13 cellular contexts compared by ENCODE assay signal in genomic region chr14:106681161-106681955, GRCh38.
DNase-seq lines count a peak whose midpoint lies in the region; ATAC-seq, FAIRE-seq and TF ChIP-seq lines count a peak whose summit lies in the region.
"Had no signal": no experiment of that assay in that cellular context is flagged by ENCODE, and none has a peak within 500 bp of the region (broad histone marks: within the 10 kb centered on the region; RNA-seq: fewer than 3 reads in every experiment).

No MANE protein-coding gene starts in this region.

- no TSS peak for BruUV-seq in GM12878 (replicated peaks; lab: Mats Ljungman, UMichigan)

- POLR2A ChIA-PET in GM12878 (lab: Charles Lee), result no interaction called here

- H4K20me1 ChIP-seq in GM12878 (ENCODE audit: control insufficient read depth, insufficient read depth), result no peaks in the 10 kb centered on the region

- H3K27ac ChIP-seq in GM12878 (ENCODE audit: control insufficient read depth, insufficient read depth) (no peak overlapping the region), dorsolateral prefrontal cortex (no peak overlapping the region)
- H3K27ac ChIP-seq: neural progenitor cell had no signal

- H3K79me2 ChIP-seq in GM12878 (ENCODE audit: control insufficient read depth, insufficient read depth, low read length), result no peaks in the 10 kb centered on the region

- no peaks in the 10 kb centered on the region for H3K4me1 ChIP-seq in GM12878 (ENCODE audit: control insufficient read depth, insufficient read depth, low read length)
- H3K4me1 ChIP-seq: neural progenitor cell had no signal

- H3K36me3 ChIP-seq in GM06990 (ENCODE audit: control insufficient read depth, insufficient read depth, low read length) (no peaks in the 10 kb centered on the region), GM12878 (ENCODE audit: control insufficient read depth in 2 of 2, insufficient read depth in 2 of 2, low read length in 1 of 2) (no peaks in the 10 kb centered on the region)
- H3K36me3 ChIP-seq: neural progenitor cell had no signal

- H3K27me3 ChIP-seq in GM06990 (replicated peaks; ENCODE audit: control insufficient read depth, insufficient read depth, low read length), result no peaks in the 10 kb centered on the region; the same call in 1 of the 2 replicates
- peaks cover 0 to 4% of the 10 kb centered on the region in 2 experiments; a peak in 2 of 4 replicates for H3K27me3 ChIP-seq in GM12878 (replicated peaks in 1 of 2; ENCODE audit: control insufficient read depth in 2 of 2, insufficient read depth in 2 of 2, low read length in 1 of 2)
- peaks cover 0 to 96% (median 46%) of the 10 kb centered on the region in 45 donors for H3K27me3 ChIP-seq in dorsolateral prefrontal cortex
- H3K27me3 ChIP-seq: neural progenitor cell had no signal

- no peak for TF ChIP-seq EP300 in GM12878 (IDR thresholded peaks at IDR 0.05; ENCODE audit: borderline replicate concordance in 1 of 2, control insufficient read depth in 1 of 2, low read depth in 2 of 2, low read length in 2 of 2)

- TF ChIP-seq POLR2A in NB4 (IDR thresholded peaks at IDR 0.05; ENCODE audit: extremely low read depth, insufficient read length), result no peak
- TF ChIP-seq POLR2A in GM12878 (IDR thresholded peaks at IDR 0.05; ENCODE audit: low read depth, low read length), result no peak

- TF ChIP-seq RAD21 in GM12878 (IDR thresholded peaks at IDR 0.05; ENCODE audit: insufficient read depth, low read depth, low read length), result no peak

- DNase-seq in GM06990 (ENCODE audit: extremely low read depth, insufficient read length) (no peak), NB4 (ENCODE audit: low read depth) (no peak), GM12878 (ENCODE audit: low read depth, low spot score) (no peak), dorsolateral prefrontal cortex (no peak), ureter (ENCODE audit: low spot score) (no peak), mucosa of gallbladder (ENCODE audit: low spot score) (no peak)
- DNase-seq: activated T-cell treated with anti-CD3 and anti-CD28 coated beads, Interleukin-2, amount 50 U/mL, for 1 hour; cerebellar nuclear complex; NCI-H1092 had no signal

- SMC1A ChIA-PET in GM12878 (lab: Charles Lee; ENCODE audit: uncharacterized antibody, unreplicated experiment), result no interaction called here

- 48% methylated on average over 10 of the region's 10 CpGs for WGBS in GM12878 (ENCODE audit: insufficient coverage, insufficient replicate concordance, low lambda C conversion rate, missing lambda C conversion rate)

- FAIRE-seq in A204.1 (lab: Jason Lieb, UNC) (peak; percentile 54), GM12878 (lab: Jason Lieb, UNC) (no peak)
- FAIRE-seq: endothelial cell of umbilical vein had no signal

- no peak overlapping the region for H3K4me3 ChIP-seq in GM06990 (replicated peaks; ENCODE audit: low read depth, low read length)
- H3K4me3 ChIP-seq in NB4 (ENCODE audit: low read depth, low read length), result no peak overlapping the region
- no peak overlapping the region for H3K4me3 ChIP-seq in GM12878
- no peak overlapping the region for H3K4me3 ChIP-seq in dorsolateral prefrontal cortex
- H3K4me3 ChIP-seq: neural progenitor cell had no signal

- no peak overlapping the region for H3K9ac ChIP-seq in GM12878 (ENCODE audit: control insufficient read depth, insufficient read depth, low read length)
- H3K9ac ChIP-seq: neural progenitor cell had no signal

- CTCF ChIA-PET in GM12878 (lab: Yijun Ruan, JAX), result interaction anchor here (1.0 to 1.9 kb wide), 7 partner anchors 9 to 149 kb away, joined by 3 to 7 read pairs (median 4); no protein-coding TSS in a partner anchor

- peak; percentile 59 for TF ChIP-seq CTCF in GM06990 (IDR thresholded peaks at IDR 0.05; ENCODE audit: insufficient read depth, low read length, poor library complexity, severe bottlenecking)
- peak; percentile 22 for TF ChIP-seq CTCF in NB4 (IDR thresholded peaks at IDR 0.05; ENCODE audit: low read depth, low read length)
- TF ChIP-seq CTCF in GM12878 (IDR thresholded peaks at IDR 0.05 in 2 of 3, conservative IDR thresholded peaks at IDR 0.05 in 1 of 3; ENCODE audit: control insufficient read depth in 2 of 3, extremely low read depth in 1 of 3, insufficient read depth in 1 of 3, low read depth in 3 of 3, low read length in 3 of 3), result peak; percentile 13 to 44 (median 44); a peak in 5 of 6 replicates
- TF ChIP-seq CTCF in dorsolateral prefrontal cortex (IDR thresholded peaks at IDR 0.05 in 54 of 56, conservative IDR thresholded peaks at IDR 0.05 in 2 of 56; ENCODE audit: low read depth in 1 of 56, partially characterized antibody in 56 of 56), result no peak

- intact Hi-C loops in GM12878 (cut with micrococcal nuclease; ENCODE audit: unreplicated experiment) (no loop called here), dorsolateral prefrontal cortex (cut with DNase I) (no loop called here)

- RAD21 ChIA-PET in GM12878 (lab: Charles Lee; ENCODE audit: unreplicated experiment), result no interaction called here

- in situ Hi-C loops in GM12878 (cut with MboI), result no loop called here

- no peak overlapping the region for H3K4me2 ChIP-seq in GM12878 (ENCODE audit: control insufficient read depth, insufficient read depth)
- H3K4me2 ChIP-seq: neural progenitor cell had no signal

- H3K9me3 ChIP-seq in GM12878 (replicated peaks; ENCODE audit: control insufficient read depth, insufficient read depth, low read length), result no peaks in the 10 kb centered on the region

- peak; percentile 99 for ATAC-seq in GM12878
- no peak for ATAC-seq in GM19351 (IDR thresholded peaks at IDR 0.05; ENCODE audit: unreplicated experiment)

- no peak overlapping the region for H2AFZ ChIP-seq in GM12878 (ENCODE audit: control insufficient read depth, low read depth, low read length)
- H2AFZ ChIP-seq: neural progenitor cell had no signal

TF ChIP-seq in GM12878, 131 proteins besides CTCF, POLR2A, EP300 and RAD21:
- TF ChIP-seq HDAC6 (IDR thresholded peaks at IDR 0.05; ENCODE audit: unreplicated experiment) (no peak), SIX5 (IDR thresholded peaks at IDR 0.05; ENCODE audit: low read depth, low read length, severe bottlenecking) (no peak), YY1 (IDR thresholded peaks at IDR 0.05; ENCODE audit: low read depth, low read length) (no peak), RAD51 (IDR thresholded peaks at IDR 0.05) (no peak), ESRRA (IDR thresholded peaks at IDR 0.05; ENCODE audit: low read length) (no peak), TCF3 (IDR thresholded peaks at IDR 0.05; ENCODE audit: borderline replicate concordance, insufficient read depth, low read depth, low read length) (no peak), STAT1 (conservative IDR thresholded peaks at IDR 0.05) (no peak), MTA2 (IDR thresholded peaks at IDR 0.05; ENCODE audit: low read depth) (no peak), CBFB (IDR thresholded peaks at IDR 0.05; ENCODE audit: low read depth) (no peak), SIN3A (IDR thresholded peaks at IDR 0.05; ENCODE audit: low read depth, low read length) (no peak), USF1 (IDR thresholded peaks at IDR 0.05; ENCODE audit: borderline replicate concordance, extremely low read length, insufficient read depth, low read depth, low read length) (no peak), REST (IDR thresholded peaks at IDR 0.05; ENCODE audit: low read depth, low read length) (no peak), RUNX3 (IDR thresholded peaks at IDR 0.05; ENCODE audit: low read length) (no peak), ZNF274 (IDR thresholded peaks at IDR 0.05; ENCODE audit: insufficient read depth, insufficient read length) (no peak)

Comparison
In these comparisons a context has a peak if more than half of its experiments do, and no peak if none do; other contexts are left out.
1. CTCF ChIP-seq: peak in GM06990 (single experiment), NB4 (single experiment) and GM12878 (3 of 3); none in dorsolateral prefrontal cortex (0 of 56).